25 cellular contexts compared by ENCODE assay signal in the genomic region with DNA sequence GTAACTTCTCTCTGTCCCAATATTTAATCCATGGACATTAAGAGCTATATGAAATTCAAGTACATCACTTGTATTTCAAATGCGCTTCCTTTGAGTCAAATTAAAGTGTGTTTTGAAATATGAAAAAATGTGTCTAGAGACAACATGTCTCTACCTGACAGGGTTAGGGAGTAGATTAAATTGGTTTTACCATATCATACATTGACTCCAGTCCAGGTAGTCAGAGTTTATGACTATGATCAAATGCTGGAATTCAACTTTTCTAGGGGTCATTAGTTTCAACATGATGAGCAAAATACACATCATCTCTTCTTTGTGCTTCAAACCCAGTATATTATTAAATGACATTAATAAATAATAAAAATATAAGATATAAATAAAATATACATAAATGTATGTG.
"Had no signal": no experiment of that assay in that cellular context is flagged by ENCODE, and none has a peak within 500 bp of the region (broad histone marks: within the 10 kb centered on the region; RNA-seq: fewer than 3 reads in every experiment).

No MANE protein-coding gene starts in this region.

- H3K27me3 ChIP-seq: left lung, ovary, stomach, suprapubic skin, tibial artery, uterus had no signal

- H3K27ac ChIP-seq: left lung, ovary, skin epidermis, stomach, suprapubic skin, thoracic aorta, tibial artery, uterus had no signal

- H3K9me3 ChIP-seq: uterus had no signal

- H3K4me3 ChIP-seq: left lung, lung, ovary, skin epidermis, stomach, suprapubic skin, thoracic aorta, tibial artery, uterus had no signal

- DNase-seq: hippocampal formation; kidney glomerular epithelial cell; left colon; left lung; mesendoderm; naive B cell; natural killer cell; nephron progenitor cell; ovary; retina; right cardiac atrium; stimulated activated CD4-positive, alpha-beta T cell treated with anti-CD3 and anti-CD28 coated beads, Interleukin-12 subunit alpha, Interleukin-12 subunit beta, amount 100 ng/mL, for 4 hours; stimulated activated CD4-positive, alpha-beta T cell treated with anti-CD3 and anti-CD28 coated beads, Interleukin-15, amount 100 ng/mL, for 24 hours; stimulated activated CD4-positive, alpha-beta T cell treated with anti-CD3 and anti-CD28 coated beads, Interleukin-2, amount 100 ng/mL, for 24 hours; stimulated activated CD4-positive, alpha-beta T cell treated with anti-CD3 and anti-CD28 coated beads, Interleukin-4, amount 100 ng/mL, for 1 hour; stimulated activated naive B cell treated with anti-CD40 and anti-IgM and Interleukin-4, amounts not matched to agents 10 μg/mL and 1 μg/mL and 100 μg/mL, for 72 hours; stimulated activated naive CD8-positive, alpha-beta T cell treated with anti-CD3 and anti-CD28 coated beads, Interleukin-15, Interleukin-2, amounts not matched to agents 100 U/mL and 50 U/mL, for 24 hours; stomach; tibial artery; trophoblast cell; uterus had no signal

- H3K36me3 ChIP-seq: left lung, ovary, stomach, suprapubic skin, thoracic aorta, tibial artery, uterus had no signal

- H3K4me1 ChIP-seq: left lung, stomach, suprapubic skin, tibial artery, uterus had no signal
